In the genomic region with DNA sequence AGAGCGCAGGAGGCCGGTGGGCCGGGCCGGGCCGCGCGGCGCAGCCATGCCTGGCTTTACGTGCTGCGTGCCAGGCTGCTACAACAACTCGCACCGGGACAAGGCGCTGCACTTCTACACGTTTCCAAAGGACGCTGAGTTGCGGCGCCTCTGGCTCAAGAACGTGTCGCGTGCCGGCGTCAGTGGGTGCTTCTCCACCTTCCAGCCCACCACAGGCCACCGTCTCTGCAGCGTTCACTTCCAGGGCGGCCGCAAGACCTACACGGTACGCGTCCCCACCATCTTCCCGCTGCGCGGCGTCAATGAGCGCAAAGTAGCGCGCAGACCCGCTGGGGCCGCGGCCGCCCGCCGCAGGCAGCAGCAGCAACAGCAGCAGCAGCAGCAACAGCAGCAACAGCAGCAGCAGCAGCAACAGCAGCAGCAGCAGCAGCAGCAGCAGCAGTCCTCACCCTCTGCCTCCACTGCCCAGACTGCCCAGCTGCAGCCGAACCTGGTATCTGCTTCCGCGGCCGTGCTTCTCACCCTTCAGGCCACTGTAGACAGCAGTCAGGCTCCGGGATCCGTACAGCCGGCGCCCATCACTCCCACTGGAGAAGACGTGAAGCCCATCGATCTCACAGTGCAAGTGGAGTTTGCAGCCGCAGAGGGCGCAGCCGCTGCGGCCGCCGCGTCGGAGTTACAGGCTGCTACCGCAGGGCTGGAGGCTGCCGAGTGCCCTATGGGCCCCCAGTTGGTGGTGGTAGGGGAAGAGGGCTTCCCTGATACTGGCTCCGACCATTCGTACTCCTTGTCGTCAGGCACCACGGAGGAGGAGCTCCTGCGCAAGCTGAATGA, we compare ENCODE assay signal across 1 cellular context.
A peak's percentile ranks its signal among the peaks of the same experiment; 100 is the strongest.
TF ChIP-seq lines count a peak whose summit lies in the region.

No MANE protein-coding gene starts in this region.

TF ChIP-seq in WTC11, 78 proteins besides CTCF, POLR2A, EP300 and RAD21 (continued from another document and continues in another):
- TF ChIP-seq, protein P1, sequence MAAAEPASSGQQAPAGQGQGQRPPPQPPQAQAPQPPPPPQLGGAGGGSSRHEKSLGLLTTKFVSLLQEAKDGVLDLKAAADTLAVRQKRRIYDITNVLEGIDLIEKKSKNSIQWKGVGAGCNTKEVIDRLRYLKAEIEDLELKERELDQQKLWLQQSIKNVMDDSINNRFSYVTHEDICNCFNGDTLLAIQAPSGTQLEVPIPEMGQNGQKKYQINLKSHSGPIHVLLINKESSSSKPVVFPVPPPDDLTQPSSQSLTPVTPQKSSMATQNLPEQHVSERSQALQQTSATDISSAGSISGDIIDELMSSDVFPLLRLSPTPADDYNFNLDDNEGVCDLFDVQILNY (CRISPR knock-in tag; IDR thresholded peaks at IDR 0.05): no peak
- TF ChIP-seq SP1 (CRISPR knock-in tag; conservative IDR thresholded peaks at IDR 0.05) (no peak; the same call in 1 of the 2 replicates), CREM (CRISPR knock-in tag; IDR thresholded peaks at IDR 0.05) (no peak), NFYB (CRISPR knock-in tag; conservative IDR thresholded peaks at IDR 0.05; ENCODE audit: low read depth) (no peak), FOXJ3 (CRISPR knock-in tag; IDR thresholded peaks at IDR 0.05; ENCODE audit: borderline replicate concordance) (no peak), HMGA2 (CRISPR knock-in tag; IDR thresholded peaks at IDR 0.05) (no peak), ZBTB21 (CRISPR knock-in tag; IDR thresholded peaks at IDR 0.05; ENCODE audit: borderline replicate concordance) (no peak), NR3C1 (CRISPR knock-in tag; conservative IDR thresholded peaks at IDR 0.05; ENCODE audit: low read depth) (no peak), KAT7 (CRISPR knock-in tag; IDR thresholded peaks at IDR 0.05; ENCODE audit: borderline replicate concordance) (0 out of 2 replicates have a peak, but pooled peaks have one; percentile 62), ESRRA (CRISPR knock-in tag; IDR thresholded peaks at IDR 0.05; ENCODE audit: borderline replicate concordance) (no peak), ZNF121 (CRISPR knock-in tag; IDR thresholded peaks at IDR 0.05) (no peak), ZNF396 (CRISPR knock-in tag; IDR thresholded peaks at IDR 0.05; ENCODE audit: borderline replicate concordance) (no peak), ATF1 (CRISPR knock-in tag; IDR thresholded peaks at IDR 0.05) (no peak), RELA (CRISPR knock-in tag; IDR thresholded peaks at IDR 0.05; ENCODE audit: borderline replicate concordance) (no peak), ZNF219 (CRISPR knock-in tag; IDR thresholded peaks at IDR 0.05; ENCODE audit: borderline replicate concordance) (0 out of 2 replicates have a peak, but pooled peaks have one; percentile 43), NR1H2 (CRISPR knock-in tag; IDR thresholded peaks at IDR 0.05) (no peak), SMAD3 (CRISPR knock-in tag; IDR thresholded peaks at IDR 0.05; ENCODE audit: borderline replicate concordance) (0 out of 2 replicates have a peak, but pooled peaks have one; percentile 43), NR2C2 (CRISPR knock-in tag; IDR thresholded peaks at IDR 0.05) (no peak)
- TF ChIP-seq, protein P2, sequence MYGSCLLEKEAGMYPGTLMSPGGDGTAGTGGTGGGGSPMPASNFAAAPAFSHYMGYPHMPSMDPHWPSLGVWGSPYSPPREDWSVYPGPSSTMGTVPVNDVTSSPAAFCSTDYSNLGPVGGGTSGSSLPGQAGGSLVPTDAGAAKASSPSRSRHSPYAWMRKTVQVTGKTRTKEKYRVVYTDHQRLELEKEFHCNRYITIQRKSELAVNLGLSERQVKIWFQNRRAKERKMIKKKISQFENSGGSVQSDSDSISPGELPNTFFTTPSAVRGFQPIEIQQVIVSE (CRISPR knock-in tag; IDR thresholded peaks at IDR 0.05; ENCODE audit: borderline replicate concordance): no peak
- TF ChIP-seq, protein P3, sequence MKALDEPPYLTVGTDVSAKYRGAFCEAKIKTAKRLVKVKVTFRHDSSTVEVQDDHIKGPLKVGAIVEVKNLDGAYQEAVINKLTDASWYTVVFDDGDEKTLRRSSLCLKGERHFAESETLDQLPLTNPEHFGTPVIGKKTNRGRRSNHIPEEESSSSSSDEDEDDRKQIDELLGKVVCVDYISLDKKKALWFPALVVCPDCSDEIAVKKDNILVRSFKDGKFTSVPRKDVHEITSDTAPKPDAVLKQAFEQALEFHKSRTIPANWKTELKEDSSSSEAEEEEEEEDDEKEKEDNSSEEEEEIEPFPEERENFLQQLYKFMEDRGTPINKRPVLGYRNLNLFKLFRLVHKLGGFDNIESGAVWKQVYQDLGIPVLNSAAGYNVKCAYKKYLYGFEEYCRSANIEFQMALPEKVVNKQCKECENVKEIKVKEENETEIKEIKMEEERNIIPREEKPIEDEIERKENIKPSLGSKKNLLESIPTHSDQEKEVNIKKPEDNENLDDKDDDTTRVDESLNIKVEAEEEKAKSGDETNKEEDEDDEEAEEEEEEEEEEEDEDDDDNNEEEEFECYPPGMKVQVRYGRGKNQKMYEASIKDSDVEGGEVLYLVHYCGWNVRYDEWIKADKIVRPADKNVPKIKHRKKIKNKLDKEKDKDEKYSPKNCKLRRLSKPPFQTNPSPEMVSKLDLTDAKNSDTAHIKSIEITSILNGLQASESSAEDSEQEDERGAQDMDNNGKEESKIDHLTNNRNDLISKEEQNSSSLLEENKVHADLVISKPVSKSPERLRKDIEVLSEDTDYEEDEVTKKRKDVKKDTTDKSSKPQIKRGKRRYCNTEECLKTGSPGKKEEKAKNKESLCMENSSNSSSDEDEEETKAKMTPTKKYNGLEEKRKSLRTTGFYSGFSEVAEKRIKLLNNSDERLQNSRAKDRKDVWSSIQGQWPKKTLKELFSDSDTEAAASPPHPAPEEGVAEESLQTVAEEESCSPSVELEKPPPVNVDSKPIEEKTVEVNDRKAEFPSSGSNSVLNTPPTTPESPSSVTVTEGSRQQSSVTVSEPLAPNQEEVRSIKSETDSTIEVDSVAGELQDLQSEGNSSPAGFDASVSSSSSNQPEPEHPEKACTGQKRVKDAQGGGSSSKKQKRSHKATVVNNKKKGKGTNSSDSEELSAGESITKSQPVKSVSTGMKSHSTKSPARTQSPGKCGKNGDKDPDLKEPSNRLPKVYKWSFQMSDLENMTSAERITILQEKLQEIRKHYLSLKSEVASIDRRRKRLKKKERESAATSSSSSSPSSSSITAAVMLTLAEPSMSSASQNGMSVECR (CRISPR knock-in tag; IDR thresholded peaks at IDR 0.05; ENCODE audit: borderline replicate concordance): no peak
- TF ChIP-seq, protein P4, sequence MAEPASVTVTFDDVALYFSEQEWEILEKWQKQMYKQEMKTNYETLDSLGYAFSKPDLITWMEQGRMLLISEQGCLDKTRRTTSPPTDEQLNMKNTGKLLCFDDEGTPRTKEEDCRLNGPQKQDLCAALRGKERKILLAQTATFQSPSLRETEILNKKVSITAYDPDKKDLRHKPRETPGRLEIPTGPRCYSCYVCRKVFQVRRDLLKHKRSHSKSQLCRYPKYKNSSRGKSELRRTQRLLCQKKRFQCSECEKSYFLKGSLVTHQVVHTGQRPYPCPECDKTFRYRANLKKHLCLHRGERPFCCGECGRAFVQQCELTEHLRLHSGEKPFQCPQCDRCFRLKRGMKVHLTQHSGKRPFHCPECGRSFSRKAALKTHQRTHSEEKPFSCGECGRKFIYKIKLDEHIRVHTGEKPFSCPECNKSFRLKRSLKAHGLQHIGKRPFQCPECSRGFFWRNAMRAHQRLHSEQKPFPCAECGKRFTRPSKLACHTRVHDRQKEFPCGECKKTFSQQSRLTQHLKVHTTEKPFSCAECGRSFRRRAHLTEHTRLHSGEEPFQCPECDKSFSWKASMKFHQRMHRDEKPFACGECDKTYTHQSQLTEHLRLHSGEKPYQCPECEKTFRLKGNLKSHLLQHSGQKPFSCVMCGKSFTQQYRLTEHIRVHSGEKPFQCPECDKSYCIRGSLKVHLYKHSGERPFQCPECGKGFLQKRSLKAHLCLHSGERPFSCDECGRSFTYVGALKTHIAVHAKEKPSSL (CRISPR knock-in tag; conservative IDR thresholded peaks at IDR 0.05): no peak
- TF ChIP-seq, protein P5, sequence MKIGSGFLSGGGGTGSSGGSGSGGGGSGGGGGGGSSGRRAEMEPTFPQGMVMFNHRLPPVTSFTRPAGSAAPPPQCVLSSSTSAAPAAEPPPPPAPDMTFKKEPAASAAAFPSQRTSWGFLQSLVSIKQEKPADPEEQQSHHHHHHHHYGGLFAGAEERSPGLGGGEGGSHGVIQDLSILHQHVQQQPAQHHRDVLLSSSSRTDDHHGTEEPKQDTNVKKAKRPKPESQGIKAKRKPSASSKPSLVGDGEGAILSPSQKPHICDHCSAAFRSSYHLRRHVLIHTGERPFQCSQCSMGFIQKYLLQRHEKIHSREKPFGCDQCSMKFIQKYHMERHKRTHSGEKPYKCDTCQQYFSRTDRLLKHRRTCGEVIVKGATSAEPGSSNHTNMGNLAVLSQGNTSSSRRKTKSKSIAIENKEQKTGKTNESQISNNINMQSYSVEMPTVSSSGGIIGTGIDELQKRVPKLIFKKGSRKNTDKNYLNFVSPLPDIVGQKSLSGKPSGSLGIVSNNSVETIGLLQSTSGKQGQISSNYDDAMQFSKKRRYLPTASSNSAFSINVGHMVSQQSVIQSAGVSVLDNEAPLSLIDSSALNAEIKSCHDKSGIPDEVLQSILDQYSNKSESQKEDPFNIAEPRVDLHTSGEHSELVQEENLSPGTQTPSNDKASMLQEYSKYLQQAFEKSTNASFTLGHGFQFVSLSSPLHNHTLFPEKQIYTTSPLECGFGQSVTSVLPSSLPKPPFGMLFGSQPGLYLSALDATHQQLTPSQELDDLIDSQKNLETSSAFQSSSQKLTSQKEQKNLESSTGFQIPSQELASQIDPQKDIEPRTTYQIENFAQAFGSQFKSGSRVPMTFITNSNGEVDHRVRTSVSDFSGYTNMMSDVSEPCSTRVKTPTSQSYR (CRISPR knock-in tag; IDR thresholded peaks at IDR 0.05): no peak; the same call in 1 of the 2 replicates
- TF ChIP-seq, protein P6, sequence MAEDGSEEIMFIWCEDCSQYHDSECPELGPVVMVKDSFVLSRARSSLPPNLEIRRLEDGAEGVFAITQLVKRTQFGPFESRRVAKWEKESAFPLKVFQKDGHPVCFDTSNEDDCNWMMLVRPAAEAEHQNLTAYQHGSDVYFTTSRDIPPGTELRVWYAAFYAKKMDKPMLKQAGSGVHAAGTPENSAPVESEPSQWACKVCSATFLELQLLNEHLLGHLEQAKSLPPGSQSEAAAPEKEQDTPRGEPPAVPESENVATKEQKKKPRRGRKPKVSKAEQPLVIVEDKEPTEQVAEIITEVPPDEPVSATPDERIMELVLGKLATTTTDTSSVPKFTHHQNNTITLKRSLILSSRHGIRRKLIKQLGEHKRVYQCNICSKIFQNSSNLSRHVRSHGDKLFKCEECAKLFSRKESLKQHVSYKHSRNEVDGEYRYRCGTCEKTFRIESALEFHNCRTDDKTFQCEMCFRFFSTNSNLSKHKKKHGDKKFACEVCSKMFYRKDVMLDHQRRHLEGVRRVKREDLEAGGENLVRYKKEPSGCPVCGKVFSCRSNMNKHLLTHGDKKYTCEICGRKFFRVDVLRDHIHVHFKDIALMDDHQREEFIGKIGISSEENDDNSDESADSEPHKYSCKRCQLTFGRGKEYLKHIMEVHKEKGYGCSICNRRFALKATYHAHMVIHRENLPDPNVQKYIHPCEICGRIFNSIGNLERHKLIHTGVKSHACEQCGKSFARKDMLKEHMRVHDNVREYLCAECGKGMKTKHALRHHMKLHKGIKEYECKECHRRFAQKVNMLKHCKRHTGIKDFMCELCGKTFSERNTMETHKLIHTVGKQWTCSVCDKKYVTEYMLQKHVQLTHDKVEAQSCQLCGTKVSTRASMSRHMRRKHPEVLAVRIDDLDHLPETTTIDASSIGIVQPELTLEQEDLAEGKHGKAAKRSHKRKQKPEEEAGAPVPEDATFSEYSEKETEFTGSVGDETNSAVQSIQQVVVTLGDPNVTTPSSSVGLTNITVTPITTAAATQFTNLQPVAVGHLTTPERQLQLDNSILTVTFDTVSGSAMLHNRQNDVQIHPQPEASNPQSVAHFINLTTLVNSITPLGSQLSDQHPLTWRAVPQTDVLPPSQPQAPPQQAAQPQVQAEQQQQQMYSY (CRISPR knock-in tag; IDR thresholded peaks at IDR 0.05): 0 out of 2 replicates have a peak, but pooled peaks have one; percentile 9
- TF ChIP-seq, protein P7, sequence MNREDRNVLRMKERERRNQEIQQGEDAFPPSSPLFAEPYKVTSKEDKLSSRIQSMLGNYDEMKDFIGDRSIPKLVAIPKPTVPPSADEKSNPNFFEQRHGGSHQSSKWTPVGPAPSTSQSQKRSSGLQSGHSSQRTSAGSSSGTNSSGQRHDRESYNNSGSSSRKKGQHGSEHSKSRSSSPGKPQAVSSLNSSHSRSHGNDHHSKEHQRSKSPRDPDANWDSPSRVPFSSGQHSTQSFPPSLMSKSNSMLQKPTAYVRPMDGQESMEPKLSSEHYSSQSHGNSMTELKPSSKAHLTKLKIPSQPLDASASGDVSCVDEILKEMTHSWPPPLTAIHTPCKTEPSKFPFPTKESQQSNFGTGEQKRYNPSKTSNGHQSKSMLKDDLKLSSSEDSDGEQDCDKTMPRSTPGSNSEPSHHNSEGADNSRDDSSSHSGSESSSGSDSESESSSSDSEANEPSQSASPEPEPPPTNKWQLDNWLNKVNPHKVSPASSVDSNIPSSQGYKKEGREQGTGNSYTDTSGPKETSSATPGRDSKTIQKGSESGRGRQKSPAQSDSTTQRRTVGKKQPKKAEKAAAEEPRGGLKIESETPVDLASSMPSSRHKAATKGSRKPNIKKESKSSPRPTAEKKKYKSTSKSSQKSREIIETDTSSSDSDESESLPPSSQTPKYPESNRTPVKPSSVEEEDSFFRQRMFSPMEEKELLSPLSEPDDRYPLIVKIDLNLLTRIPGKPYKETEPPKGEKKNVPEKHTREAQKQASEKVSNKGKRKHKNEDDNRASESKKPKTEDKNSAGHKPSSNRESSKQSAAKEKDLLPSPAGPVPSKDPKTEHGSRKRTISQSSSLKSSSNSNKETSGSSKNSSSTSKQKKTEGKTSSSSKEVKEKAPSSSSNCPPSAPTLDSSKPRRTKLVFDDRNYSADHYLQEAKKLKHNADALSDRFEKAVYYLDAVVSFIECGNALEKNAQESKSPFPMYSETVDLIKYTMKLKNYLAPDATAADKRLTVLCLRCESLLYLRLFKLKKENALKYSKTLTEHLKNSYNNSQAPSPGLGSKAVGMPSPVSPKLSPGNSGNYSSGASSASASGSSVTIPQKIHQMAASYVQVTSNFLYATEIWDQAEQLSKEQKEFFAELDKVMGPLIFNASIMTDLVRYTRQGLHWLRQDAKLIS (CRISPR knock-in tag; IDR thresholded peaks at IDR 0.05; ENCODE audit: borderline replicate concordance): no peak
- TF ChIP-seq, protein P8, sequence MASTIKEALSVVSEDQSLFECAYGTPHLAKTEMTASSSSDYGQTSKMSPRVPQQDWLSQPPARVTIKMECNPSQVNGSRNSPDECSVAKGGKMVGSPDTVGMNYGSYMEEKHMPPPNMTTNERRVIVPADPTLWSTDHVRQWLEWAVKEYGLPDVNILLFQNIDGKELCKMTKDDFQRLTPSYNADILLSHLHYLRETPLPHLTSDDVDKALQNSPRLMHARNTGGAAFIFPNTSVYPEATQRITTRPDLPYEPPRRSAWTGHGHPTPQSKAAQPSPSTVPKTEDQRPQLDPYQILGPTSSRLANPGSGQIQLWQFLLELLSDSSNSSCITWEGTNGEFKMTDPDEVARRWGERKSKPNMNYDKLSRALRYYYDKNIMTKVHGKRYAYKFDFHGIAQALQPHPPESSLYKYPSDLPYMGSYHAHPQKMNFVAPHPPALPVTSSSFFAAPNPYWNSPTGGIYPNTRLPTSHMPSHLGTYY (CRISPR knock-in tag; IDR thresholded peaks at IDR 0.05): no peak
- TF ChIP-seq, protein P9, sequence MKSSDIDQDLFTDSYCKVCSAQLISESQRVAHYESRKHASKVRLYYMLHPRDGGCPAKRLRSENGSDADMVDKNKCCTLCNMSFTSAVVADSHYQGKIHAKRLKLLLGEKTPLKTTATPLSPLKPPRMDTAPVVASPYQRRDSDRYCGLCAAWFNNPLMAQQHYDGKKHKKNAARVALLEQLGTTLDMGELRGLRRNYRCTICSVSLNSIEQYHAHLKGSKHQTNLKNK (CRISPR knock-in tag; IDR thresholded peaks at IDR 0.05): no peak
